In genomic region chr5:142605649-142606048, GRCh38 we compare ENCODE assay signal across 17 cellular contexts.
DNase-seq lines count a peak whose midpoint lies in the region; ATAC-seq and TF ChIP-seq lines count a peak whose summit lies in the region.
"Had no signal": no experiment of that assay in that cellular context is flagged by ENCODE, and none has a peak within 500 bp of the region (broad histone marks: within the 10 kb centered on the region; RNA-seq: fewer than 3 reads in every experiment).

No MANE protein-coding gene starts in this region.

- in situ Hi-C loops in IMR-90 (cut with MboI; ENCODE audit: low sequenced_read_pairs) = loop anchor here (10.0 kb wide), 1 partner anchor 269 kb away; no protein-coding TSS in a partner anchor

- H3K23ac ChIP-seq in IMR-90 (ENCODE audit: low read depth, low read length) (0 out of 2 replicates have a peak overlapping the region, but pooled peaks have one; percentile 8), mesendoderm (ENCODE audit: low read length) (no peak overlapping the region)

- dilution Hi-C loops in IMR-90 (cut with HindIII; ENCODE audit: low sequenced_read_pairs, unreplicated experiment) = no loop called here

- no peak for TF ChIP-seq RAD21 in IMR-90 (IDR thresholded peaks at IDR 0.05; ENCODE audit: low read length)

- H4K8ac ChIP-seq in IMR-90 (ENCODE audit: low read depth in 2 of 2, low read length in 2 of 2) (peak overlapping the region in 1 of 2 experiments; percentile 13; a peak in 1 of 4 replicates), mesendoderm (ENCODE audit: low read depth, low read length) (no peak overlapping the region)

- H2AFZ ChIP-seq in IMR-90 (replicated peaks; ENCODE audit: low read length, poor library complexity) (peak overlapping the region; percentile 29), Karpas-422 (ENCODE audit: low read length) (no peak overlapping the region)

- no peak overlapping the region for H2AK9ac ChIP-seq in IMR-90 (replicated peaks; ENCODE audit: low read depth, low read length, poor library complexity)

- CTCF ChIA-PET in IMR-90 (lab: Yijun Ruan, JAX) = interaction anchor here (0.6 to 3.0 kb wide), 4 partner anchors 50 to 295 kb away, joined by 3 to 13 read pairs (median 4); no protein-coding TSS in a partner anchor

- H3K79me1 ChIP-seq in IMR-90 (ENCODE audit: low read depth in 1 of 2, low read length in 2 of 2) (peaks cover 0 to 19% of the 10 kb centered on the region in 2 experiments; a peak in 2 of 4 replicates), mesendoderm (ENCODE audit: low read length) (no peaks in the 10 kb centered on the region)

- no peak for TF ChIP-seq CTCF in IMR-90 (conservative IDR thresholded peaks at IDR 0.05; ENCODE audit: low read depth, low read length)
- no peak for TF ChIP-seq CTCF in choroid plexus epithelial cell (conservative IDR thresholded peaks at IDR 0.05; ENCODE audit: low read depth, low read length)

- peak overlapping the region; percentile 80; the same call in 1 of the 2 replicates for H2AK5ac ChIP-seq in IMR-90 (ENCODE audit: low read depth, low read length)
- H2AK5ac ChIP-seq in mesendoderm (ENCODE audit: low read length) = no peak overlapping the region

- H3K36me3 ChIP-seq in IMR-90 (ENCODE audit: control insufficient read depth, insufficient read depth, low read length) (no peaks in the 10 kb centered on the region), mesendoderm (ENCODE audit: control insufficient read depth, insufficient read depth, low read length) (no peaks in the 10 kb centered on the region), Karpas-422 (ENCODE audit: insufficient read depth, low read length) (no peaks in the 10 kb centered on the region)

- H3K27ac ChIP-seq in IMR-90 (ENCODE audit: insufficient read depth, low read length) = peak overlapping the region; percentile 26; the same call in 1 of the 2 replicates
- H3K27ac ChIP-seq in mesendoderm (ENCODE audit: low read depth, low read length) = no peak overlapping the region
- H3K27ac ChIP-seq in Karpas-422 (ENCODE audit: low read length) = no peak overlapping the region

- H3K4me3 ChIP-seq in IMR-90 (ENCODE audit: insufficient read depth, low read depth, low read length) = no peak overlapping the region
- no peak overlapping the region for H3K4me3 ChIP-seq in choroid plexus epithelial cell (ENCODE audit: low read depth, low read length)
- no peak overlapping the region for H3K4me3 ChIP-seq in mesendoderm (ENCODE audit: low read length)
- H3K4me3 ChIP-seq in Karpas-422 (ENCODE audit: low read length) = no peak overlapping the region

- H4K5ac ChIP-seq in IMR-90 (ENCODE audit: low read depth, low read length) (peak overlapping the region; percentile 34; the same call in 1 of the 2 replicates), mesendoderm (ENCODE audit: low read length) (no peak overlapping the region)

- H4K20me1 ChIP-seq in IMR-90 (ENCODE audit: insufficient read depth, low read length) = no peaks in the 10 kb centered on the region
- no peaks in the 10 kb centered on the region for H4K20me1 ChIP-seq in Karpas-422 (ENCODE audit: insufficient read depth, low read depth, low read length)

- H3K4me1 ChIP-seq in IMR-90 (ENCODE audit: control insufficient read depth, insufficient read depth, low read length) (peaks cover 16% of the 10 kb centered on the region), mesendoderm (ENCODE audit: control insufficient read depth, low read depth, low read length) (no peaks in the 10 kb centered on the region), Karpas-422 (ENCODE audit: low read length) (no peaks in the 10 kb centered on the region)
- H3K4me1 ChIP-seq: Caco-2 had no signal

- H3K18ac ChIP-seq in IMR-90 (ENCODE audit: low read depth, low read length) = no peak overlapping the region; the same call in 1 of the 2 replicates
- peak overlapping the region; percentile 8 for H3K18ac ChIP-seq in mesendoderm (ENCODE audit: low read length)

- H3K14ac ChIP-seq in IMR-90 (replicated peaks; ENCODE audit: low read depth, low read length) = peak overlapping the region; percentile 52; the same call in 1 of the 2 replicates

- no peaks in the 10 kb centered on the region for H3K9me2 ChIP-seq in Karpas-422 (replicated peaks; ENCODE audit: insufficient read depth, low read length)

- H4K91ac ChIP-seq in IMR-90 (ENCODE audit: insufficient read depth, low read depth, low read length) = no peak overlapping the region; the same call in 1 of the 2 replicates

- H2BK15ac ChIP-seq in IMR-90 (ENCODE audit: low read depth, low read length) = peak overlapping the region; percentile 41; the same call in 1 of the 3 replicates
- H2BK15ac ChIP-seq in mesendoderm (replicated peaks; ENCODE audit: low read depth) = no peak overlapping the region

- H2BK20ac ChIP-seq in IMR-90 (ENCODE audit: low read depth, low read length) = no peak overlapping the region; the same call in 1 of the 2 replicates

- no peak for ATAC-seq in IMR-90 (ENCODE audit: low read depth)
- ATAC-seq in sciatic nerve = peak; percentile 25
- ATAC-seq: Panc1 had no signal

- DNase-seq in IMR-90 (peak; percentile 39), choroid plexus epithelial cell (ENCODE audit: low read depth) (peak; percentile 7), mesendoderm (no peak), sciatic nerve (ENCODE audit: low spot score) (no peak), NCI-H2171 treated with DMSO at 0.1 percent for 48 hours (lab: John Stamatoyannopoulos, UW) (no peak), Karpas-422 (no peak), nucleus accumbens (lab: John Stamatoyannopoulos, UW) (no peak)
- DNase-seq: ACHN, Caco-2, DMS153, GOT3, KBM-7, NCI-H1048, NCI-H2227 treated with DMSO at 0.1 percent for 48 hours, NCI-H524 treated with DMSO at 0.1 percent for 48 hours, SHP77 treated with DMSO at 0.1 percent for 48 hours had no signal

- H3K4me2 ChIP-seq in IMR-90 (ENCODE audit: low read depth, low read length) (no peak overlapping the region), mesendoderm (ENCODE audit: low read length) (no peak overlapping the region), Karpas-422 (ENCODE audit: low read depth, low read length, poor library complexity, severe bottlenecking) (no peak overlapping the region)

- H3K9ac ChIP-seq in IMR-90 (ENCODE audit: low read depth, low read length) = no peak overlapping the region
- no peak overlapping the region for H3K9ac ChIP-seq in mesendoderm (ENCODE audit: low read length)
- H3K9ac ChIP-seq in Karpas-422 (ENCODE audit: low read length) = no peak overlapping the region

- H3K56ac ChIP-seq in IMR-90 (ENCODE audit: extremely low read depth, insufficient read depth, low read length) (no peak overlapping the region), mesendoderm (ENCODE audit: low read length) (no peak overlapping the region)

- peak overlapping the region; percentile 45; the same call in 1 of the 2 replicates for H3K4ac ChIP-seq in IMR-90 (ENCODE audit: low read depth, low read length)
- no peak overlapping the region for H3K4ac ChIP-seq in mesendoderm (ENCODE audit: low read depth, low read length)

- no peaks in the 10 kb centered on the region for H3K27me3 ChIP-seq in IMR-90 (ENCODE audit: control insufficient read depth, insufficient read depth, low read length)
- H3K27me3 ChIP-seq in mesendoderm (ENCODE audit: insufficient read depth, low read length, poor library complexity) = no peaks in the 10 kb centered on the region
- H3K27me3 ChIP-seq in Karpas-422 (ENCODE audit: low read length) = 0 out of 2 replicates have a peak, but pooled peaks cover 2% of the 10 kb centered on the region

- peaks cover 10% of the 10 kb centered on the region for H3K9me1 ChIP-seq in IMR-90 (ENCODE audit: insufficient read depth, low read length)

- TF ChIP-seq POLR2A in IMR-90 (IDR thresholded peaks at IDR 0.05; ENCODE audit: low read depth, low read length) = no peak

- no peak overlapping the region for H2BK5ac ChIP-seq in IMR-90 (ENCODE audit: low read depth, low read length, poor library complexity, severe bottlenecking)
- H2BK5ac ChIP-seq in mesendoderm (ENCODE audit: low read length) = no peak overlapping the region

- H3K79me2 ChIP-seq in mesendoderm (ENCODE audit: control insufficient read depth, insufficient read depth, low read length) = no peaks in the 10 kb centered on the region
- no peaks in the 10 kb centered on the region for H3K79me2 ChIP-seq in Karpas-422 (ENCODE audit: low read length)

- no TSS peak for BruUV-seq in IMR-90 (replicated peaks; lab: Mats Ljungman, UMichigan)

- intact Hi-C loops in IMR-90 (cut with micrococcal nuclease) (no loop called here), sciatic nerve (cut with DNase I) (no loop called here)

- H3K9me3 ChIP-seq in IMR-90 (ENCODE audit: control insufficient read depth, insufficient read depth, low read length) = no peaks in the 10 kb centered on the region
- no peaks in the 10 kb centered on the region for H3K9me3 ChIP-seq in Karpas-422 (ENCODE audit: low read length)
- H3K9me3 ChIP-seq: Caco-2 had no signal

- WGBS in IMR-90 (ENCODE audit: extremely low coverage in 2 of 2, insufficient read length in 1 of 2), 2 experiments = no CpG with 5 or more reads among the region's 4 CpGs
- no CpG with 5 or more reads among the region's 4 CpGs for WGBS in mesendoderm (ENCODE audit: extremely low coverage, insufficient coverage, low lambda C conversion rate)

- 0 out of 2 replicates have a peak overlapping the region, but pooled peaks have one; percentile 1 for H2BK120ac ChIP-seq in IMR-90 (ENCODE audit: low read depth, low read length)
- H2BK120ac ChIP-seq in mesendoderm (ENCODE audit: low read depth, low read length) = no peak overlapping the region

- POLR2A ChIA-PET in IMR-90 (lab: Charles Lee; ENCODE audit: unreplicated experiment) = no interaction called here

TF ChIP-seq in IMR-90, 13 proteins besides CTCF, POLR2A, EP300 and RAD21:
- no peak for TF ChIP-seq SMC3 (IDR thresholded peaks at IDR 0.05; ENCODE audit: low read depth, low read length)
- TF ChIP-seq CHD1 (IDR thresholded peaks at IDR 0.05; ENCODE audit: low read depth, low read length) = no peak
- TF ChIP-seq BHLHE40 (IDR thresholded peaks at IDR 0.05; ENCODE audit: low read depth, low read length) = no peak
- TF ChIP-seq RFX5 (IDR thresholded peaks at IDR 0.05; ENCODE audit: low read depth, low read length) = no peak
- no peak for TF ChIP-seq ELK1 (IDR thresholded peaks at IDR 0.05; ENCODE audit: borderline replicate concordance, low read depth, low read length)

Comparison
In these comparisons a context has a peak if more than half of its experiments do, and no peak if none do; other contexts are left out.
1. DNase-seq: peak in IMR-90 (single experiment) and choroid plexus epithelial cell (single experiment); none in mesendoderm (single experiment), sciatic nerve (single experiment), NCI-H2171 treated with DMSO at 0.1 percent for 48 hours (single experiment), Karpas-422 (single experiment) and nucleus accumbens (0 of 56).